25 cellular contexts compared by ENCODE assay signal in genomic region chr1:245283001-245283400, GRCh38.
"Had no signal": no experiment of that assay in that cellular context is flagged by ENCODE, and none has a peak within 500 bp of the region (broad histone marks: within the 10 kb centered on the region; RNA-seq: fewer than 3 reads in every experiment).

No MANE protein-coding gene starts in this region.

- H3K4me2 ChIP-seq: hepatocyte had no signal

- H3K27me3 ChIP-seq: colonic mucosa, esophagus squamous epithelium, gastrocnemius medialis, hepatocyte, left lung had no signal

- H3K4me3 ChIP-seq: colonic mucosa, esophagus squamous epithelium, gastrocnemius medialis, heart left ventricle, hepatocyte, left lung, lower lobe of right lung had no signal

- DNase-seq: cerebellar nuclear complex; colonic mucosa; cortex of kidney; effector CD8-positive, alpha-beta T cell; effector memory CD8-positive, alpha-beta T cell; endodermal cell; esophagus squamous epithelium; foreskin fibroblast; foreskin melanocyte; gastrocnemius medialis; heart left ventricle; hypothalamus; left cardiac atrium; left lung; left ventricle myocardium superior; lower lobe of right lung; mesendoderm; midbrain had no signal

- H3K9me3 ChIP-seq: colonic mucosa, gastrocnemius medialis, left lung, lower lobe of right lung had no signal

- H2AFZ ChIP-seq: hepatocyte had no signal

- ATAC-seq: effector memory CD8-positive, alpha-beta T cell; gastrocnemius medialis; heart left ventricle; left cardiac atrium; left lung; left ventricle myocardium superior; lower lobe of right lung had no signal

- H3K27ac ChIP-seq: colonic mucosa, esophagus squamous epithelium, gastrocnemius medialis, heart left ventricle, hepatocyte, left lung, lower lobe of right lung had no signal

- H3K4me3 Mint-ChIP-seq: dendritic cell treated with granulocyte-macrophage colony-stimulating factor and Interleukin-4, amounts not matched to agents 40 ng/mL and 50 ng/mL, for 4 days; effector memory CD8-positive, alpha-beta T cell; endodermal cell; memory B cell had no signal

- H3K9me3 Mint-ChIP-seq: dendritic cell treated with granulocyte-macrophage colony-stimulating factor and Interleukin-4, amounts not matched to agents 40 ng/mL and 50 ng/mL, for 4 days had no signal

- H3K36me3 ChIP-seq: colonic mucosa, esophagus squamous epithelium, gastrocnemius medialis, heart left ventricle, left lung, lower lobe of right lung had no signal

- H3K36me3 Mint-ChIP-seq: memory B cell had no signal

- FAIRE-seq: endometrium, endothelial cell of umbilical vein, islet of Langerhans, keratinocyte had no signal

- H3K27ac Mint-ChIP-seq: dendritic cell treated with granulocyte-macrophage colony-stimulating factor and Interleukin-4, amounts not matched to agents 40 ng/mL and 50 ng/mL, for 4 days; effector memory CD8-positive, alpha-beta T cell; endodermal cell; memory B cell had no signal

- H3K4me1 Mint-ChIP-seq: endodermal cell, memory B cell had no signal

- H3K4me1 ChIP-seq: colonic mucosa, esophagus squamous epithelium, gastrocnemius medialis, heart left ventricle, left lung, lower lobe of right lung had no signal
